Comparison of ENCODE assay signal across 9 cellular contexts in genomic region chr1:11062965-11063401, GRCh38. TPM values are rescaled to one million over a fixed set of nuclear protein-coding genes. Genes with fewer than 3 reads are reported as not detected.
DNase-seq lines count a peak whose midpoint lies in the region; ATAC-seq and TF ChIP-seq lines count a peak whose summit lies in the region.
"Had no signal": no experiment of that assay in that cellular context is flagged by ENCODE, and none has a peak within 500 bp of the region (broad histone marks: within the 10 kb centered on the region; RNA-seq: fewer than 3 reads in every experiment).

No MANE protein-coding gene starts in this region.

- H3K4me3 ChIP-seq in astrocyte of the spinal cord (ENCODE audit: low read depth, low read length) = no peak overlapping the region
- no peak overlapping the region for H3K4me3 ChIP-seq in vagina

- no peak for TF ChIP-seq CTCF in astrocyte of the spinal cord (IDR thresholded peaks at IDR 0.05; ENCODE audit: low read depth, low read length)
- no peak for TF ChIP-seq CTCF in vagina (IDR thresholded peaks at IDR 0.05)

- TF ChIP-seq POLR2A in vagina (IDR thresholded peaks at IDR 0.05) = no peak

- ATAC-seq in GM19452 (IDR thresholded peaks at IDR 0.05; ENCODE audit: unreplicated experiment) = no peak
- ATAC-seq in GM18502 (IDR thresholded peaks at IDR 0.05; ENCODE audit: poor library complexity, unreplicated experiment) = no peak
- no peak for ATAC-seq in Right ventricle myocardium superior (ENCODE audit: poor library complexity)

- no peak overlapping the region for H3K27ac ChIP-seq in vagina
- H3K27ac ChIP-seq: neutrophil had no signal

- H3K27me3 ChIP-seq in vagina = no peaks in the 10 kb centered on the region

- H3K36me3 ChIP-seq in vagina = peaks cover 0 to 29% of the 10 kb centered on the region in 2 donors

- H3K9me3 ChIP-seq in vagina = no peaks in the 10 kb centered on the region
- H3K9me3 ChIP-seq: neutrophil had no signal

- DNase-seq in stimulated activated CD4-positive, alpha-beta T cell treated with anti-CD3 and anti-CD28 coated beads, Interleukin-4, amount 100 ng/mL, for 24 hours = peak; percentile 43
- DNase-seq in stimulated activated CD4-positive, alpha-beta T cell treated with anti-CD3 and anti-CD28 coated beads, Interleukin-2, amount 100 ng/mL, for 24 hours = no peak
- DNase-seq in NCI-H2107 (lab: John Stamatoyannopoulos, UW) (peak; percentile 79), astrocyte of the spinal cord (ENCODE audit: low read depth, low spot score) (peak; percentile 84), vagina (ENCODE audit: extremely low spot score in 2 of 2) (no peak), Right ventricle myocardium superior (no peak)

- intact Hi-C loops in vagina (cut with DNase I) (no loop called here), Right ventricle myocardium superior (cut with DNase I) (no loop called here)

- in situ Hi-C loops in astrocyte of the spinal cord (cut with HindIII; ENCODE audit: low sequenced_read_pairs) = no loop called here

- H3K4me1 ChIP-seq in vagina = peaks cover 26% of the 10 kb centered on the region

RNA-seq across cellular contexts. Expression of gene SRM, which starts 3.2 kb away (rescaled TPM):
- total RNA-seq in vagina = 68.0 TPM
- total RNA-seq in Right ventricle myocardium superior = 47.2 TPM

RNA-seq across cellular contexts. Expression of gene MASP2, which starts 15.9 kb away (rescaled TPM):
- total RNA-seq in vagina (not detected), Right ventricle myocardium superior (not detected)

RNA-seq across cellular contexts. Expression of gene EXOSC10, which starts 36.7 kb away (rescaled TPM):
- total RNA-seq in vagina = 62.6 TPM
- 15.8 TPM for total RNA-seq in Right ventricle myocardium superior

RNA-seq across cellular contexts. Expression of gene TARDBP, which starts 50.5 kb away (rescaled TPM):
- total RNA-seq in vagina (213 TPM), Right ventricle myocardium superior (106 TPM)

Comparison
In these comparisons a context has a peak if more than half of its experiments do, and no peak if none do; other contexts are left out.
1. DNase-seq: peak in stimulated activated CD4-positive, alpha-beta T cell treated with anti-CD3 and anti-CD28 coated beads, Interleukin-4, amount 100 ng/mL, for 24 hours (single experiment), NCI-H2107 (single experiment) and astrocyte of the spinal cord (single experiment); none in stimulated activated CD4-positive, alpha-beta T cell treated with anti-CD3 and anti-CD28 coated beads, Interleukin-2, amount 100 ng/mL, for 24 hours (0 of 2), vagina (0 of 2) and Right ventricle myocardium superior (single experiment).